14 cellular contexts compared by ENCODE assay signal in the genomic region with DNA sequence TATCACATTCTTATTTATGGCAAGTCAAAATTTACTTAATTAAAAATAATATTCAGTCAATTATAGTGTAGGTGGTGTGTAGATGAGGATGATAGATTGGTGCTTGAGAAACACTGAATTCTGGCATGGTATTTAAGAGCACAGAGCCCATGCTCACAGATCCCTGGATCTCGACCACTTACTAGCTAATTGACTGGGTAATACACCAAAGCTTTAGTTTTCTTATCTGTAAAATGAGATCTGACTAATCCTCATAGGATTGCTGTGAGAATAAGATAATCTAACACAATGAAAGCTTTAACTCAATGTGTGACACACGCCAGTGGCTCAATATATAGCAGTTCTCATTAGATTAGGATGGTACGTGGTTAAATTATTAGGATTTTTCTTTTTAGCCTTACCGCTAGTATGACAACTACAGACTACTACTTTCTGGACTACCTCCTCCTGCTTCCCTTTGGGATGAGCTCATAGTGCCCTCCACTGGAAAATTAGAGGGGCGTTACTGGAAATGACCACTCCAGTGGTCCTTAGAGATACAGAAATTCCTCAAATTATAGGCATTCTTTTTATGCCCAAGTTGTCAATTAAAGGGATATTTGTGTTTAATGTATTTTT.
A peak's percentile ranks its signal among the peaks of the same experiment; 100 is the strongest.
DNase-seq lines count a peak whose midpoint lies in the region; ATAC-seq and TF ChIP-seq lines count a peak whose summit lies in the region.
"Had no signal": no experiment of that assay in that cellular context is flagged by ENCODE, and none has a peak within 500 bp of the region (broad histone marks: within the 10 kb centered on the region; RNA-seq: fewer than 3 reads in every experiment).

No MANE protein-coding gene starts in this region.

- ATAC-seq in lung (ENCODE audit: insufficient read depth, low FRiP score) = no peak
- no peak for ATAC-seq in activated CD8-positive, alpha-beta memory T cell treated with anti-CD3 and anti-CD28 coated beads, Interleukin-2, amount 10 ng/mL, durations not matched to agents 7 days and 5 days

- no peaks in the 10 kb centered on the region for H3K9me3 Mint-ChIP-seq in activated CD8-positive, alpha-beta memory T cell treated with anti-CD3 and anti-CD28 coated beads, Interleukin-2, amount 10 ng/mL, durations not matched to agents 7 days and 5 days (ENCODE audit: low read depth)
- H3K9me3 Mint-ChIP-seq in progenitor cell of endocrine pancreas (ENCODE audit: low read depth) = no peaks in the 10 kb centered on the region

- CTCF ChIA-PET in activated CD8-positive, alpha-beta memory T cell treated with anti-CD3 and anti-CD28 coated beads, Interleukin-2, amount 10 ng/mL, durations not matched to agents 7 days and 5 days (lab: Charles Lee) = no interaction called here

- no peaks in the 10 kb centered on the region for H3K4me1 ChIP-seq in lung (ENCODE audit: control insufficient read depth in 2 of 2, insufficient read depth in 2 of 2, low read length in 2 of 2)
- H3K4me1 ChIP-seq: prostate gland had no signal

- H3K27me3 ChIP-seq in lung (ENCODE audit: control insufficient read depth, insufficient read depth) = no peaks in the 10 kb centered on the region

- DNase-seq in LNCaP clone FGC (ENCODE audit: low read depth) (no peak), dermis blood vessel endothelial cell (peak; percentile 2), lung (ENCODE audit: low spot score) (no peak), progenitor cell of endocrine pancreas (ENCODE audit: low spot score, unreplicated experiment) (no peak), NCI-H1105 (lab: John Stamatoyannopoulos, UW) (no peak)
- DNase-seq in activated CD8-positive, alpha-beta memory T cell treated with anti-CD3 and anti-CD28 coated beads, Interleukin-2, amount 10 ng/mL, durations not matched to agents 7 days and 5 days = no peak
- no peak for DNase-seq in stimulated activated CD4-positive, alpha-beta T cell treated with anti-CD3 and anti-CD28 coated beads, Interleukin-4, amount 100 ng/mL, for 24 hours
- DNase-seq: activated CD4-positive, alpha-beta T cell treated with anti-CD3 and anti-CD28 coated beads for 48 hours; COR-L47; NCI-H526 treated with DMSO at 0.1 percent for 48 hours had no signal

- H3K36me3 Mint-ChIP-seq in activated CD8-positive, alpha-beta memory T cell treated with anti-CD3 and anti-CD28 coated beads, Interleukin-2, amount 10 ng/mL, durations not matched to agents 7 days and 5 days = no peaks in the 10 kb centered on the region
- no peaks in the 10 kb centered on the region for H3K36me3 Mint-ChIP-seq in progenitor cell of endocrine pancreas (ENCODE audit: insufficient read depth)

- no peaks in the 10 kb centered on the region for H3K4me1 Mint-ChIP-seq in activated CD8-positive, alpha-beta memory T cell treated with anti-CD3 and anti-CD28 coated beads, Interleukin-2, amount 10 ng/mL, durations not matched to agents 7 days and 5 days
- peaks cover 6% of the 10 kb centered on the region for H3K4me1 Mint-ChIP-seq in progenitor cell of endocrine pancreas (ENCODE audit: low read depth)
- H3K4me1 Mint-ChIP-seq: central memory CD8-positive, alpha-beta T cell had no signal

- H3K4me3 ChIP-seq in LNCaP clone FGC (ENCODE audit: low read depth, low read length) = no peak overlapping the region
- H3K4me3 ChIP-seq in lung = no peak overlapping the region
- H3K4me3 ChIP-seq: prostate gland had no signal

- TF ChIP-seq CTCF in C4-2B (conservative IDR thresholded peaks at IDR 0.05) (peak; percentile 8; the same call in 1 of the 2 replicates), LNCaP clone FGC (IDR thresholded peaks at IDR 0.05; ENCODE audit: control insufficient read depth, extremely low read depth, insufficient read depth) (0 out of 2 replicates have a peak, but pooled peaks have one; percentile 16), lung (IDR thresholded peaks at IDR 0.05; ENCODE audit: control extremely low read depth, extremely low read depth) (peak; percentile 6), progenitor cell of endocrine pancreas (IDR thresholded peaks at IDR 0.05; ENCODE audit: unreplicated experiment) (no peak)

- 60 to 66% methylated on average over 5 of the region's 5 CpGs for WGBS in lung, 2 donors

- H3K4me3 Mint-ChIP-seq in activated CD8-positive, alpha-beta memory T cell treated with anti-CD3 and anti-CD28 coated beads, Interleukin-2, amount 10 ng/mL, durations not matched to agents 7 days and 5 days = no peak overlapping the region
- H3K4me3 Mint-ChIP-seq in progenitor cell of endocrine pancreas (ENCODE audit: low read depth) = no peak overlapping the region
- H3K4me3 Mint-ChIP-seq: central memory CD8-positive, alpha-beta T cell had no signal

- H3K27ac ChIP-seq in C4-2B (no peak overlapping the region), lung (ENCODE audit: low read depth in 1 of 2, low read length in 1 of 2) (no peak overlapping the region)
- H3K27ac ChIP-seq: prostate gland had no signal

- H3K9me3 ChIP-seq in lung (ENCODE audit: control insufficient read depth in 2 of 2, insufficient read depth in 1 of 2, low read length in 1 of 2) = no peaks in the 10 kb centered on the region
- H3K9me3 ChIP-seq: prostate gland had no signal

- no peaks in the 10 kb centered on the region for H3K36me3 ChIP-seq in lung (ENCODE audit: control insufficient read depth in 2 of 2, insufficient read depth in 2 of 2, low read length in 2 of 2)
- H3K36me3 ChIP-seq: prostate gland had no signal

- H3K27me3 Mint-ChIP-seq in activated CD8-positive, alpha-beta memory T cell treated with anti-CD3 and anti-CD28 coated beads, Interleukin-2, amount 10 ng/mL, durations not matched to agents 7 days and 5 days = no peaks in the 10 kb centered on the region
- peaks cover 58% of the 10 kb centered on the region for H3K27me3 Mint-ChIP-seq in progenitor cell of endocrine pancreas
- H3K27me3 Mint-ChIP-seq: central memory CD8-positive, alpha-beta T cell had no signal

- no peak overlapping the region for H3K27ac Mint-ChIP-seq in activated CD8-positive, alpha-beta memory T cell treated with anti-CD3 and anti-CD28 coated beads, Interleukin-2, amount 10 ng/mL, durations not matched to agents 7 days and 5 days
- H3K27ac Mint-ChIP-seq in progenitor cell of endocrine pancreas = no peak overlapping the region
- H3K27ac Mint-ChIP-seq: activated T-helper 2 cell treated with anti-CD3 and anti-CD28 coated beads, Interferon-gamma antibody, Interleukin-2, Interleukin-4, amounts not matched to agents 10 μg/mL and 5 μg/mL and 100 μg/mL, durations not matched to agents 14 hours and 24 hours and 36 hours had no signal
